ENCODE assay signal across 11 cellular contexts in genomic region chr17:77189148-77189547, GRCh38. TPM values are rescaled to one million over a fixed set of nuclear protein-coding genes. Genes with fewer than 3 reads are reported as not detected.
DNase-seq lines count a peak whose midpoint lies in the region; ATAC-seq and TF ChIP-seq lines count a peak whose summit lies in the region.
"Had no signal": no experiment of that assay in that cellular context is flagged by ENCODE, and none has a peak within 500 bp of the region (broad histone marks: within the 10 kb centered on the region; RNA-seq: fewer than 3 reads in every experiment).

No MANE protein-coding gene starts in this region.

- POLR2A ChIA-PET in PC-9 (lab: Charles Lee; ENCODE audit: unreplicated experiment) = no interaction called here

- no peaks in the 10 kb centered on the region for H4K20me1 ChIP-seq in PC-9 (ENCODE audit: insufficient read depth)

- H3K27ac ChIP-seq in PC-9 (no peak overlapping the region), WERI-Rb-1 (no peak overlapping the region)
- H3K27ac ChIP-seq: BLaER1 had no signal

- no peaks in the 10 kb centered on the region for H3K9me3 Mint-ChIP-seq in activated naive CD4-positive, alpha-beta T cell treated with anti-CD3 and anti-CD28 coated beads, Interleukin-2, amount 50 U/mL, for 24 hours

- peak overlapping the region; percentile 27 for H3K27ac Mint-ChIP-seq in activated naive CD4-positive, alpha-beta T cell treated with anti-CD3 and anti-CD28 coated beads, Interleukin-2, amount 50 U/mL, for 24 hours

- no peaks in the 10 kb centered on the region for H3K27me3 ChIP-seq in PC-9 (ENCODE audit: insufficient read depth, low read depth)
- no peaks in the 10 kb centered on the region for H3K27me3 ChIP-seq in WERI-Rb-1 (ENCODE audit: insufficient read depth, low read depth, severe bottlenecking)
- H3K27me3 ChIP-seq: BLaER1 had no signal

- in situ Hi-C loops in ACHN (cut with HindIII; ENCODE audit: low pct_ligation_motif_present, low pct_unique_long_range_greater_than_20kb, low sequenced_read_pairs) = no loop called here

- H3K79me2 ChIP-seq in PC-9 (ENCODE audit: low read depth) = 0 out of 2 replicates have a peak, but pooled peaks cover 3% of the 10 kb centered on the region

- H3K27me3 Mint-ChIP-seq in activated naive CD4-positive, alpha-beta T cell treated with anti-CD3 and anti-CD28 coated beads, Interleukin-2, amount 50 U/mL, for 24 hours = no peaks in the 10 kb centered on the region

- H3K4me3 Mint-ChIP-seq in activated naive CD4-positive, alpha-beta T cell treated with anti-CD3 and anti-CD28 coated beads, Interleukin-2, amount 50 U/mL, for 24 hours = no peak overlapping the region

- ATAC-seq in HG03354 (IDR thresholded peaks at IDR 0.05; ENCODE audit: poor library complexity, severe bottlenecking, unreplicated experiment) = peak; percentile 76

- TF ChIP-seq CTCF in PC-9 (conservative IDR thresholded peaks at IDR 0.05) (no peak), WERI-Rb-1 (IDR thresholded peaks at IDR 0.05; ENCODE audit: low read depth, low read length) (no peak)

- H3K9me2 ChIP-seq in PC-9 (ENCODE audit: insufficient read depth) = no peaks in the 10 kb centered on the region

- no peaks in the 10 kb centered on the region for H3K36me3 ChIP-seq in PC-9 (ENCODE audit: low read depth)
- H3K36me3 ChIP-seq in WERI-Rb-1 = peaks cover 28% of the 10 kb centered on the region

- intact Hi-C loops in posterior vena cava (cut with DNase I) (no loop called here), PC-9 (cut with micrococcal nuclease; ENCODE audit: unreplicated experiment) (no loop called here)

- H2AFZ ChIP-seq in PC-9 = no peak overlapping the region

- H3K4me2 ChIP-seq in PC-9 = no peak overlapping the region
- H3K4me2 ChIP-seq: BLaER1 had no signal

- BruUV-seq in PC-9 (replicated peaks; lab: Mats Ljungman, UMichigan) = no TSS peak

- H3K4me1 ChIP-seq in PC-9 (replicated peaks; ENCODE audit: insufficient read depth) = no peaks in the 10 kb centered on the region

- no peaks in the 10 kb centered on the region for H3K9me3 ChIP-seq in PC-9 (ENCODE audit: insufficient read depth, low read depth)
- no peaks in the 10 kb centered on the region for H3K9me3 ChIP-seq in WERI-Rb-1 (ENCODE audit: severe bottlenecking)
- H3K9me3 ChIP-seq: BLaER1 had no signal

- peak; percentile 27 for DNase-seq in stimulated activated CD4-positive, alpha-beta T cell treated with anti-CD3 and anti-CD28 coated beads, Interleukin-15, amount 100 ng/mL, for 24 hours
- DNase-seq in stimulated activated CD4-positive, alpha-beta T cell treated with anti-CD3 and anti-CD28 coated beads, Interleukin-4, amount 100 ng/mL, for 4 hours = no peak
- no peak for DNase-seq in posterior vena cava (ENCODE audit: low spot score)
- DNase-seq in PC-9 = no peak
- no peak for DNase-seq in ACHN
- no peak for DNase-seq in WERI-Rb-1
- DNase-seq: NCI-H1436, SHP77 treated with DMSO at 0.1 percent for 48 hours had no signal

- H3F3A ChIP-seq in PC-9 (ENCODE audit: insufficient read depth, low read depth) = no peaks in the 10 kb centered on the region

- CTCF ChIA-PET in PC-9 (lab: Charles Lee) = no interaction called here

- H3K4me3 ChIP-seq in PC-9 (no peak overlapping the region), WERI-Rb-1 (ENCODE audit: low read depth, low read length) (no peak overlapping the region)
- H3K4me3 ChIP-seq: BLaER1 had no signal

- H3K4me1 Mint-ChIP-seq in activated naive CD4-positive, alpha-beta T cell treated with anti-CD3 and anti-CD28 coated beads, Interleukin-2, amount 50 U/mL, for 24 hours = peaks cover 28% of the 10 kb centered on the region

- peaks cover 19% of the 10 kb centered on the region for H3K36me3 Mint-ChIP-seq in activated naive CD4-positive, alpha-beta T cell treated with anti-CD3 and anti-CD28 coated beads, Interleukin-2, amount 50 U/mL, for 24 hours

RNA-seq across cellular contexts. Expression of gene SEC14L1, which starts 48.4 kb away (rescaled TPM):
- total RNA-seq in posterior vena cava (10 to 100 TPM; 66.1 to 78.3 TPM), PC-9 (2021) (66.0 and 83.1 TPM in 2 replicates)
